Comparison of ENCODE assay signal across 9 cellular contexts in genomic region chr2:162073776-162074578, GRCh38. TPM values are rescaled to one million over a fixed set of nuclear protein-coding genes. Genes with fewer than 3 reads are reported as not detected.
DNase-seq lines count a peak whose midpoint lies in the region; ATAC-seq, FAIRE-seq and TF ChIP-seq lines count a peak whose summit lies in the region.
"Had no signal": no experiment of that assay in that cellular context is flagged by ENCODE, and none has a peak within 500 bp of the region (broad histone marks: within the 10 kb centered on the region; RNA-seq: fewer than 3 reads in every experiment).

Gene DPP4 (minus strand): TSS chr2:162074215. CDS start chr2:162073981, 234 bp downstream.

- H3K79me1 ChIP-seq in H1 (ENCODE audit: low read depth, low read length): no peaks in the 10 kb centered on the region

- H3K27ac ChIP-seq in H1 (ENCODE audit: low read depth, low read length) (no peak within 1 kb of the TSS), muscle layer of duodenum (ENCODE audit: low read length) (peak within 1 kb of the TSS; percentile 56)

- H3K27me3 ChIP-seq in H1 (replicated peaks in 1 of 4; ENCODE audit: control insufficient read depth in 3 of 4, extremely low read depth in 1 of 4, insufficient read depth in 3 of 4, low read length in 3 of 4) (peaks cover 0 to 15% (median 12%) of the 10 kb centered on the region in 4 experiments; a peak in 5 of 7 replicates), muscle layer of duodenum (ENCODE audit: low read depth, low read length) (no peaks in the 10 kb centered on the region)

- H3K23ac ChIP-seq in H1 (ENCODE audit: insufficient read length): no peak within 1 kb of the TSS

- H3K4me1 ChIP-seq in H1 (replicated peaks in 1 of 4; ENCODE audit: control insufficient read depth in 3 of 4, insufficient read depth in 4 of 4, low read length in 3 of 4) (peaks cover 3 to 16% (median 13%) of the 10 kb centered on the region in 4 experiments), muscle layer of duodenum (ENCODE audit: control insufficient read depth in 1 of 2, insufficient read depth in 2 of 2, low read length in 2 of 2) (peaks cover 4 to 23% of the 10 kb centered on the region in 2 donors)

- no peak within 1 kb of the TSS for H2BK5ac ChIP-seq in H1 (ENCODE audit: low read depth, low read length)

- H3K4me3 Mint-ChIP-seq in stimulated activated naive CD8-positive, alpha-beta T cell treated with anti-CD3 and anti-CD28 coated beads, Interleukin-15, amount 100 ng/mL, for 72 hours: peak within 1 kb of the TSS; percentile 94 to 97

- H3K36me3 ChIP-seq in H1 (ENCODE audit: control insufficient read depth in 2 of 4, insufficient read depth in 4 of 4, low read length in 3 of 4): 0 out of 8 replicates have a peak, but pooled peaks cover 0 to 2% (median 0%) of the 10 kb centered on the region in 4 experiments
- no peaks in the 10 kb centered on the region for H3K36me3 ChIP-seq in muscle layer of duodenum (ENCODE audit: control insufficient read depth in 1 of 2, insufficient read depth in 2 of 2, low read length in 2 of 2)

- no peak within 1 kb of the TSS for H3K14ac ChIP-seq in H1 (ENCODE audit: insufficient read length)

- DNase-seq in EL (peak; percentile 54), HT-29 (ENCODE audit: low spot score) (peak; percentile 71), H1 (ENCODE audit: low read depth in 1 of 2, low spot score in 2 of 2) (peak in 1 of 2 experiments; percentile 76), NCI-H2171 treated with DMSO at 0.1 percent for 48 hours (lab: John Stamatoyannopoulos, UW) (no peak)
- DNase-seq in activated CD4-positive, alpha-beta T cell treated with anti-CD3 and anti-CD28 coated beads for 4 hours: peak; percentile 52 to 55
- DNase-seq in stimulated activated naive CD8-positive, alpha-beta T cell treated with anti-CD3 and anti-CD28 coated beads, Interleukin-15, amount 100 ng/mL, for 72 hours: peak; percentile 61 to 69

- H3K27me3 Mint-ChIP-seq in stimulated activated naive CD8-positive, alpha-beta T cell treated with anti-CD3 and anti-CD28 coated beads, Interleukin-15, amount 100 ng/mL, for 72 hours: no peaks in the 10 kb centered on the region

- ATAC-seq in GM21381 (IDR thresholded peaks at IDR 0.05; ENCODE audit: unreplicated experiment): peak; percentile 90
- peak; percentile 80 for ATAC-seq in stimulated activated naive CD8-positive, alpha-beta T cell treated with anti-CD3 and anti-CD28 coated beads, Interleukin-15, amount 100 ng/mL, for 72 hours

- H2BK120ac ChIP-seq in H1 (replicated peaks; ENCODE audit: low read depth, low read length): peak within 1 kb of the TSS; percentile 81

- no peak within 1 kb of the TSS for H2AK5ac ChIP-seq in H1 (ENCODE audit: low read depth, low read length)

- H3K79me2 ChIP-seq in H1 (ENCODE audit: control insufficient read depth in 1 of 2, insufficient read depth in 2 of 2, low read length in 2 of 2): no peaks in the 10 kb centered on the region

- no peak within 1 kb of the TSS for H2BK20ac ChIP-seq in H1 (ENCODE audit: low read length)

- peak within 1 kb of the TSS; percentile 21 for H3K4ac ChIP-seq in H1 (replicated peaks; ENCODE audit: insufficient read length, low read depth, low read length)

- peak within 1 kb of the TSS; percentile 96 to 99 for H3K4me2 ChIP-seq in H1 (ENCODE audit: insufficient read depth in 1 of 2, low read depth in 2 of 2, low read length in 2 of 2)

- peak within 1 kb of the TSS; percentile 74 to 92 for H3K27ac Mint-ChIP-seq in stimulated activated naive CD8-positive, alpha-beta T cell treated with anti-CD3 and anti-CD28 coated beads, Interleukin-15, amount 100 ng/mL, for 72 hours

- peak; percentile 32 for FAIRE-seq in H1 (lab: Jason Lieb, UNC)
- FAIRE-seq: colon had no signal

- H4K91ac ChIP-seq in H1 (replicated peaks; ENCODE audit: insufficient read length, low read length): no peak within 1 kb of the TSS

- peaks cover 6% of the 10 kb centered on the region; the same call in 1 of the 2 replicates for H3K23me2 ChIP-seq in H1 (ENCODE audit: low read depth, low read length)

- peaks cover 50% of the 10 kb centered on the region for H3K4me1 Mint-ChIP-seq in stimulated activated naive CD8-positive, alpha-beta T cell treated with anti-CD3 and anti-CD28 coated beads, Interleukin-15, amount 100 ng/mL, for 72 hours

- H3K4me3 ChIP-seq in H1 (ENCODE audit: extremely low read depth in 1 of 4, insufficient read depth in 2 of 4, low read depth in 3 of 4, low read length in 4 of 4) (peak within 1 kb of the TSS; percentile 34 to 87 (median 64)), muscle layer of duodenum (ENCODE audit: low read depth in 1 of 2, low read length in 2 of 2) (peak within 1 kb of the TSS; percentile 72 to 76)

- peak within 1 kb of the TSS; percentile 90 for H2BK12ac ChIP-seq in H1 (ENCODE audit: low read depth, low read length)

- H3K9me3 ChIP-seq in H1 (ENCODE audit: insufficient read depth in 2 of 2, low read depth in 1 of 2, low read length in 1 of 2) (peaks cover 8 to 9% of the 10 kb centered on the region in 2 experiments; a peak in 2 of 4 replicates), muscle layer of duodenum (ENCODE audit: control insufficient read depth in 1 of 2, low read length in 2 of 2) (peaks cover 0 to 8% of the 10 kb centered on the region in 2 donors)

- H3K18ac ChIP-seq in H1 (ENCODE audit: extremely low read depth, low read length): peak within 1 kb of the TSS; percentile 88

- peak within 1 kb of the TSS in 3 of 4 experiments; percentile 56 to 65 (median 63); a peak in 5 of 7 replicates for H3K9ac ChIP-seq in H1 (replicated peaks in 1 of 4; ENCODE audit: extremely low read depth in 1 of 4, low read depth in 3 of 4, low read length in 3 of 4)

- TF ChIP-seq POLR2A in H1 (IDR thresholded peaks at IDR 0.05; ENCODE audit: control extremely low read depth in 1 of 2, low read depth in 2 of 2, low read length in 2 of 2): peak in 1 of 2 experiments; percentile 65; a peak in 1 of 3 replicates

- TF ChIP-seq EP300 in H1 (IDR thresholded peaks at IDR 0.05; ENCODE audit: borderline replicate concordance in 1 of 2, low read depth in 2 of 2, low read length in 2 of 2): 0 out of 3 replicates have a peak, but pooled peaks of 1 of the 2 experiments have one; percentile 15

- H2AFZ ChIP-seq in H1 (ENCODE audit: low read length): peak within 1 kb of the TSS; percentile 85

- POLR2A ChIA-PET in H1 (lab: Charles Lee; ENCODE audit: partially characterized antibody): interaction anchor here (0.7 to 1.2 kb wide), 5 partner anchors 8 to 162 kb away, joined by 3 to 5 read pairs (median 3); no protein-coding TSS in a partner anchor

- CTCF ChIA-PET in H1 (lab: Charles Lee; ENCODE audit: partially characterized antibody): interaction anchor here (0.5 to 1.6 kb wide), 12 partner anchors 9 to 851 kb away, joined by 3 to 6 read pairs (median 3); no protein-coding TSS in a partner anchor

- H2BK15ac ChIP-seq in H1 (ENCODE audit: low read length): peak within 1 kb of the TSS; percentile 84; the same call in 1 of the 2 replicates

- H4K20me1 ChIP-seq in H1 (replicated peaks in 1 of 2; ENCODE audit: control insufficient read depth in 1 of 2, insufficient read depth in 2 of 2, low read length in 2 of 2): no peaks in the 10 kb centered on the region

- peak in 1 of 2 experiments; percentile 0; a peak in 1 of 4 replicates for TF ChIP-seq RAD21 in H1 (IDR thresholded peaks at IDR 0.05 in 1 of 2, conservative IDR thresholded peaks at IDR 0.05 in 1 of 2; ENCODE audit: low read depth in 2 of 2, low read length in 2 of 2)

- no peak within 1 kb of the TSS for H3K56ac ChIP-seq in H1 (replicated peaks; ENCODE audit: insufficient read length, low read depth, low read length)

- H4K8ac ChIP-seq in H1 (ENCODE audit: extremely low read depth, insufficient read depth, low read length): peak within 1 kb of the TSS; percentile 91

- TF ChIP-seq CTCF in H1 (IDR thresholded peaks at IDR 0.05; ENCODE audit: control extremely low read depth in 1 of 3, insufficient read depth in 1 of 3, low read depth in 1 of 3, low read length in 3 of 3): peak in 1 of 3 experiments; percentile 13; a peak in 1 of 4 replicates

- H3K9me3 Mint-ChIP-seq in stimulated activated naive CD8-positive, alpha-beta T cell treated with anti-CD3 and anti-CD28 coated beads, Interleukin-15, amount 100 ng/mL, for 72 hours: peaks cover 6 to 18% of the 10 kb centered on the region in 2 donors

- H4K5ac ChIP-seq in H1 (ENCODE audit: insufficient read length, low read depth, low read length): peak within 1 kb of the TSS; percentile 38

- WGBS in H1 (ENCODE audit: extremely low coverage in 1 of 2, insufficient coverage in 1 of 2, insufficient read length in 1 of 2, insufficient replicate concordance in 2 of 2, low coverage in 1 of 2, low lambda C conversion rate in 2 of 2, missing lambda C conversion rate in 1 of 2), 2 experiments: 0% methylated on average over 65 of the region's 76 CpGs; no CpG with 5 or more reads in 1 of the 2 experiments

TF ChIP-seq in H1, 55 proteins besides CTCF, POLR2A, EP300 and RAD21 (continues in another document):
- TF ChIP-seq SRF (IDR thresholded peaks at IDR 0.05; ENCODE audit: low read depth, low read length): no peak
- peak; percentile 80 for TF ChIP-seq MAX (IDR thresholded peaks at IDR 0.05)
- peak; percentile 63 for TF ChIP-seq KDM4A (IDR thresholded peaks at IDR 0.05; ENCODE audit: low read depth, low read length, severe bottlenecking)
- TF ChIP-seq USF2 (IDR thresholded peaks at IDR 0.05; ENCODE audit: low read length): peak; percentile 30

RNA-seq across cellular contexts. Expression of gene DPP4, which starts in this region (rescaled TPM):
- 12.7 and 19.0 TPM in 2 replicates for total RNA-seq in HT-29 (2014; rRNA removed; shearing (Covaris generic))
- total RNA-seq in H1 (2021; fragmentation: NEBNext Ultra II Directional; extraction: Animal tissue kit (Norgen Biotek cat#: 25700)): 3.1 and 3.3 TPM in 2 replicates
- 1.0 and 1.3 TPM in 2 replicates for polyA plus RNA-seq in H1 (2011; rRNA removed)
- polyA plus RNA-seq in H1 (2011; cell fraction: cytosol; rRNA removed): 1.5 TPM
- 1.4 TPM for polyA plus RNA-seq in H1 (2011; cell fraction: nucleus; rRNA removed)
- 2.6 to 4.3 TPM (median 3.5 TPM) in 4 replicates for polyA plus RNA-seq in H1 (2012, experiment 1 of 2)
- 0.51 TPM for polyA plus RNA-seq in H1 (2012, experiment 2 of 2)
- polyA plus RNA-seq in H1 (2013, experiment 1 of 2): 2.3 TPM
- polyA plus RNA-seq in H1 (2013, experiment 2 of 2): 2.6 TPM
- polyA minus RNA-seq in H1 (2011; rRNA and poly(A)+ RNA removed): 1.8 and 3.3 TPM in 2 replicates
- 3.7 TPM for polyA minus RNA-seq in H1 (2011; cell fraction: cytosol; rRNA and poly(A)+ RNA removed)
- polyA minus RNA-seq in H1 (2011; cell fraction: nucleus; rRNA and poly(A)+ RNA removed): 8.1 TPM
